7 cellular contexts compared by ENCODE assay signal in the genomic region with DNA sequence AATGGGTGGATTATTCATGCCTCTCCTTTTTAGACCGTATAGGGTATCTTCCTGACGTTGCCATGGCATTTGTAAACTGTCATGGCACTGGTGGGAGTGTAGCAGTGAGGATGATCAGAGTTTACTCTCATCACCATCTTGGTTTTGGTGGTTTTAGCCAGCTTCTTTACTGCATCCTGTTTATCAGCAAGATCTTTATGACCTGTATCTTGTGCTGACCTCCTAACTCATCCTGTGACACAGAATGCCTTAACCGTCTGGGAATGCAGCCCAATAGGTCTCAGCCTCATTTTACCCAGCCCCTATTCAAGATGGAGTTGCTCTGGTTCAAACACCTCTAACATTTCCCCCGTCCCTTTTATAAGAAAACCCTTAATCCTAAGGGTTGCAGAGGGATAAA. TPM values are rescaled to one million over a fixed set of nuclear protein-coding genes. Genes with fewer than 3 reads are reported as not detected.
"Had no signal": no experiment of that assay in that cellular context is flagged by ENCODE, and none has a peak within 500 bp of the region (broad histone marks: within the 10 kb centered on the region; RNA-seq: fewer than 3 reads in every experiment).

No MANE protein-coding gene starts in this region.

RNA-seq across cellular contexts. Expression of gene LRTM1, which starts 50.1 kb away (rescaled TPM):
- total RNA-seq: GM23248, GM23338, H1, H4, H7, H9, HFFc6 had no signal
- polyA plus RNA-seq: GM23248, H1 had no signal
